In genomic region chr12:3658327-3659163, GRCh38 we compare ENCODE assay signal across 8 cellular contexts.
DNase-seq lines count a peak whose midpoint lies in the region; ATAC-seq and TF ChIP-seq lines count a peak whose summit lies in the region.

No MANE protein-coding gene starts in this region.

- H3K36me3 Mint-ChIP-seq in MCF 10A (ENCODE audit: insufficient read depth, unreplicated experiment), result no peaks in the 10 kb centered on the region

- no peaks in the 10 kb centered on the region for H3F3A ChIP-seq in SU-DHL-6 (ENCODE audit: insufficient read depth)

- no peak overlapping the region for H3K27ac Mint-ChIP-seq in MCF 10A (ENCODE audit: low read depth, unreplicated experiment)

- H3K4me3 ChIP-seq in breast epithelium (no peak overlapping the region), SU-DHL-6 (ENCODE audit: insufficient read depth, low read length, poor library complexity, severe bottlenecking) (no peak overlapping the region), esophagus muscularis mucosa (no peak overlapping the region)

- TF ChIP-seq CTCF in MCF 10A (IDR thresholded peaks at IDR 0.05; ENCODE audit: unreplicated experiment), result peak; percentile 40
- TF ChIP-seq CTCF in breast epithelium (IDR thresholded peaks at IDR 0.05), result no peak
- peak; percentile 60 for TF ChIP-seq CTCF in SU-DHL-6 (IDR thresholded peaks at IDR 0.05; ENCODE audit: insufficient read depth, low read length, poor library complexity, severe bottlenecking)
- TF ChIP-seq CTCF in esophagus muscularis mucosa (IDR thresholded peaks at IDR 0.05), result peak in 2 of 3 experiments; percentile 23 to 32

- no peak for TF ChIP-seq POLR2A in breast epithelium (IDR thresholded peaks at IDR 0.05)
- TF ChIP-seq POLR2A in esophagus muscularis mucosa (IDR thresholded peaks at IDR 0.05; ENCODE audit: low read depth), result no peak

- no peaks in the 10 kb centered on the region for H3K27me3 Mint-ChIP-seq in MCF 10A (ENCODE audit: insufficient read depth, unreplicated experiment)

- no TSS peak for BruUV-seq in MCF 10A (replicated peaks; lab: Mats Ljungman, UMichigan)

- H3K27ac ChIP-seq in breast epithelium (no peak overlapping the region), SU-DHL-6 (ENCODE audit: low read depth, low read length) (no peak overlapping the region), esophagus muscularis mucosa (replicated peaks in 1 of 4) (no peak overlapping the region)

- WGBS in esophagus muscularis mucosa, result 72% methylated on average over 13 of the region's 13 CpGs

- peak; percentile 48 for DNase-seq in MCF 10A (ENCODE audit: unreplicated experiment)
- DNase-seq in breast epithelium (ENCODE audit: low spot score in 2 of 2), result no peak
- no peak for DNase-seq in esophagus muscularis mucosa (ENCODE audit: extremely low spot score)
- DNase-seq in renal cortical epithelial cell (ENCODE audit: low read depth), result peak; percentile 2
- no peak for DNase-seq in NCI-H774 (lab: John Stamatoyannopoulos, UW)

- no peak for TF ChIP-seq EP300 in esophagus muscularis mucosa (IDR thresholded peaks at IDR 0.05)

- no peak overlapping the region for H2AFZ ChIP-seq in SU-DHL-6 (ENCODE audit: low read depth, low read length, severe bottlenecking)

- no peaks in the 10 kb centered on the region for H4K20me1 ChIP-seq in SU-DHL-6 (ENCODE audit: low read depth, low read length)

- CTCF ChIA-PET in MCF 10A (lab: Yijun Ruan, JAX), result interaction anchor here (0.5 to 1.3 kb wide), 5 partner anchors 118 to 534 kb away, joined by 3 to 9 read pairs (median 4); no protein-coding TSS in a partner anchor

- H3K9me3 Mint-ChIP-seq in MCF 10A (ENCODE audit: unreplicated experiment), result no peaks in the 10 kb centered on the region

- H3K4me2 ChIP-seq in SU-DHL-6 (ENCODE audit: low read depth, low read length, poor library complexity, severe bottlenecking), result no peak overlapping the region

- no peaks in the 10 kb centered on the region for H3K9me3 ChIP-seq in breast epithelium
- H3K9me3 ChIP-seq in SU-DHL-6 (ENCODE audit: insufficient read depth, low read length), result no peaks in the 10 kb centered on the region
- no peaks in the 10 kb centered on the region for H3K9me3 ChIP-seq in esophagus muscularis mucosa

- H3K79me2 ChIP-seq in SU-DHL-6 (ENCODE audit: insufficient read depth, low read length), result no peaks in the 10 kb centered on the region

- no peaks in the 10 kb centered on the region for H3K4me1 ChIP-seq in breast epithelium
- H3K4me1 ChIP-seq in esophagus muscularis mucosa, result peaks cover 0 to 4% (median 0%) of the 10 kb centered on the region in 4 donors

- H3K9me2 ChIP-seq in SU-DHL-6 (replicated peaks; ENCODE audit: insufficient read depth, low read length), result no peaks in the 10 kb centered on the region

- no peak overlapping the region for H3K9ac ChIP-seq in SU-DHL-6 (ENCODE audit: low read length)

- H3K27me3 ChIP-seq in breast epithelium (no peaks in the 10 kb centered on the region), SU-DHL-6 (ENCODE audit: low read length) (no peaks in the 10 kb centered on the region), esophagus muscularis mucosa (no peaks in the 10 kb centered on the region)

- intact Hi-C loops in MCF 10A (cut with micrococcal nuclease) (no loop called here), breast epithelium (cut with DNase I; ENCODE audit: low total_unique reads) (no loop called here), esophagus muscularis mucosa (cut with DNase I) (no loop called here)

- H3K4me1 Mint-ChIP-seq in MCF 10A (ENCODE audit: insufficient read depth, unreplicated experiment), result no peaks in the 10 kb centered on the region

- POLR2A ChIA-PET in MCF 10A (lab: Yijun Ruan, JAX), result no interaction called here

- no peak for ATAC-seq in GM18907 (IDR thresholded peaks at IDR 0.05; ENCODE audit: unreplicated experiment)
- no peak for ATAC-seq in GM18909 (IDR thresholded peaks at IDR 0.05; ENCODE audit: poor library complexity, unreplicated experiment)

- H3K4me3 Mint-ChIP-seq in MCF 10A (ENCODE audit: unreplicated experiment), result no peak overlapping the region

- H3K36me3 ChIP-seq in breast epithelium (no peaks in the 10 kb centered on the region), SU-DHL-6 (ENCODE audit: low read length) (no peaks in the 10 kb centered on the region), esophagus muscularis mucosa (peaks cover 0 to 5% (median 2%) of the 10 kb centered on the region in 4 donors)

Comparison
In these comparisons a context has a peak if more than half of its experiments do, and no peak if none do; other contexts are left out.
1. DNase-seq: peak in MCF 10A (single experiment) and renal cortical epithelial cell (single experiment); none in breast epithelium (0 of 2), esophagus muscularis mucosa (single experiment) and NCI-H774 (single experiment).
2. CTCF ChIP-seq: peak in MCF 10A (single experiment), SU-DHL-6 (single experiment) and esophagus muscularis mucosa (2 of 3); none in breast epithelium (0 of 3).